ENCODE assay signal across 1 cellular context in the genomic region with DNA sequence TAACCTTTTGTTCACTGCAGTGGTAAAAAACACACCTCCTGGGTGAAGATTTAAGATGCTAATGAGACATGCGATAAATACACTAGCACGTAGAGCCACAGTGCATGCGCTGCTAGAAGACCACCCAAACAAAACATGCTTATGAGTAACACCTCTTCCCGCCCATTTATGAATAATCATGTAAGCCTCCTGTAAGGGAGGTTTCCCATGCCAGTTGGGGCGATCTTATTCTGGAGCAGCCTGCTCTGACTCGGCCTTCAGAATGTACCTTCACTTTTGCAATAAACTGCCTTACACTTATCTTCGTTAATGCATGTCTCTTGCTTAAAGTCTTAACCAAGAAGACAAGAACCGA.
TF ChIP-seq lines count a peak whose summit lies in the region.

No MANE protein-coding gene starts in this region.

TF ChIP-seq in IMR-90, 13 proteins besides CTCF, POLR2A, EP300 and RAD21:
- TF ChIP-seq CHD1 (IDR thresholded peaks at IDR 0.05; ENCODE audit: low read depth, low read length) (no peak), SMC3 (IDR thresholded peaks at IDR 0.05; ENCODE audit: low read depth, low read length) (no peak), RFX5 (IDR thresholded peaks at IDR 0.05; ENCODE audit: low read depth, low read length) (no peak), RCOR1 (IDR thresholded peaks at IDR 0.05; ENCODE audit: insufficient replicate concordance, low read length) (no peak)
TF ChIP-seq in IMR-90: peak in this region for 0.
